19 cellular contexts compared by ENCODE assay signal in the genomic region with DNA sequence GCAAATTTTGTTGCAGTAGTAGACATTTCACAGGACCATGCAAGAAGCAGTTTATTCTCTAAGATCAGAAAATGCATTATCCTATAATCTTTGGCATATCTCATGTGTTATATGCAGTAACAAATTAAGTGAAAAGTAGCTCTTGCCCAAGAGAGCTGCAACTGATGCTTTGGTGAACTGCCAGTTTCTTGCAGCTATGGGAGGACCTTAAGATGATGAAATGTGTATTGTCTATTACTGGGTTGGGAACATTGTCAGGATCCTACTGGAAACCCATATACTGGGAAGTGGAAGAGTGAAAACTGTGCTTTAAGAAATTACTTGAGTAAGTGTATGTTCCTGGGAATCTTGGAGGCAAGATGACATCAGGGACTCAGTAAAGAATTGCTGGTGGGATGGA.
A peak's percentile ranks its signal among the peaks of the same experiment; 100 is the strongest.
DNase-seq lines count a peak whose midpoint lies in the region; ATAC-seq and TF ChIP-seq lines count a peak whose summit lies in the region.
"Had no signal": no experiment of that assay in that cellular context is flagged by ENCODE, and none has a peak within 500 bp of the region (broad histone marks: within the 10 kb centered on the region; RNA-seq: fewer than 3 reads in every experiment).

No MANE protein-coding gene starts in this region.

- H3K4me2 ChIP-seq in PC-9: no peak overlapping the region
- H3K4me2 ChIP-seq: SK-N-SH had no signal

- BruUV-seq in PC-9 (replicated peaks; lab: Mats Ljungman, UMichigan): no TSS peak

- POLR2A ChIA-PET in PC-9 (lab: Charles Lee; ENCODE audit: unreplicated experiment): no interaction called here

- no peaks in the 10 kb centered on the region for H3K9me3 ChIP-seq in PC-9 (ENCODE audit: insufficient read depth, low read depth)
- no peaks in the 10 kb centered on the region for H3K9me3 ChIP-seq in upper lobe of right lung
- H3K9me3 ChIP-seq: SK-N-SH had no signal

- DNase-seq in AG08395 (ENCODE audit: low spot score): peak; percentile 35
- DNase-seq in GM04504 (ENCODE audit: low read depth): peak; percentile 42
- DNase-seq in choroid plexus epithelial cell (ENCODE audit: low read depth): peak; percentile 78
- DNase-seq in fibroblast of villous mesenchyme (ENCODE audit: low read depth): peak; percentile 69
- no peak for DNase-seq in PC-9
- DNase-seq in upper lobe of right lung: no peak
- DNase-seq: 8988T, DND-41, GOT3, MM.1S, NCI-H1105, NCI-H1694 treated with DMSO at 0.1 percent for 48 hours, NCI-H345, NCI-H526 treated with DMSO at 0.1 percent for 48 hours, SHP77, SK-N-SH had no signal

- H3K4me1 ChIP-seq in PC-9 (replicated peaks; ENCODE audit: insufficient read depth) (no peaks in the 10 kb centered on the region), upper lobe of right lung (peaks cover 3% of the 10 kb centered on the region)

- H3K36me3 ChIP-seq in PC-9 (ENCODE audit: low read depth) (no peaks in the 10 kb centered on the region), upper lobe of right lung (no peaks in the 10 kb centered on the region)

- no peaks in the 10 kb centered on the region for H3K79me2 ChIP-seq in PC-9 (ENCODE audit: low read depth)

- no peaks in the 10 kb centered on the region for H3K27me3 ChIP-seq in PC-9 (ENCODE audit: insufficient read depth, low read depth)
- H3K27me3 ChIP-seq in upper lobe of right lung: no peaks in the 10 kb centered on the region

- CTCF ChIA-PET in PC-9 (lab: Charles Lee): no interaction called here

- no peak for ATAC-seq in HG03432 (IDR thresholded peaks at IDR 0.05; ENCODE audit: unreplicated experiment)
- no peak for ATAC-seq in GM18517 (IDR thresholded peaks at IDR 0.05; ENCODE audit: unreplicated experiment)
- no peak for ATAC-seq in upper lobe of right lung

- H2AFZ ChIP-seq in PC-9: no peak overlapping the region

- H3F3A ChIP-seq in PC-9 (ENCODE audit: insufficient read depth, low read depth): no peaks in the 10 kb centered on the region

- TF ChIP-seq CTCF in choroid plexus epithelial cell (conservative IDR thresholded peaks at IDR 0.05; ENCODE audit: low read depth, low read length) (no peak), fibroblast of villous mesenchyme (IDR thresholded peaks at IDR 0.05; ENCODE audit: insufficient read depth, low read depth, low read length) (no peak), PC-9 (conservative IDR thresholded peaks at IDR 0.05) (no peak), upper lobe of right lung (IDR thresholded peaks at IDR 0.05) (no peak)

- H3K4me3 ChIP-seq in choroid plexus epithelial cell (ENCODE audit: low read depth, low read length): no peak overlapping the region
- H3K4me3 ChIP-seq in fibroblast of villous mesenchyme (ENCODE audit: low read depth, low read length): no peak overlapping the region
- no peak overlapping the region for H3K4me3 ChIP-seq in PC-9
- no peak overlapping the region for H3K4me3 ChIP-seq in upper lobe of right lung

- intact Hi-C loops in PC-9 (cut with micrococcal nuclease; ENCODE audit: unreplicated experiment): no loop called here
- intact Hi-C loops in upper lobe of right lung (cut with DNase I): no loop called here

- no peak overlapping the region for H3K27ac ChIP-seq in PC-9
- H3K27ac ChIP-seq in upper lobe of right lung: no peak overlapping the region
- H3K27ac ChIP-seq: C4-2B had no signal

- H3K9me2 ChIP-seq in PC-9 (ENCODE audit: insufficient read depth): peaks cover 5% of the 10 kb centered on the region; the same call in 1 of the 2 replicates
- H3K9me2 ChIP-seq: SK-N-SH had no signal

- H4K20me1 ChIP-seq in PC-9 (ENCODE audit: insufficient read depth): no peaks in the 10 kb centered on the region

Comparison
In these comparisons a context has a peak if more than half of its experiments do, and no peak if none do; other contexts are left out.
1. DNase-seq: peak in AG08395 (single experiment), GM04504 (single experiment), choroid plexus epithelial cell (single experiment) and fibroblast of villous mesenchyme (single experiment); none in PC-9 (0 of 2) and upper lobe of right lung (single experiment).